ENCODE assay signal across 1 cellular context in the genomic region with DNA sequence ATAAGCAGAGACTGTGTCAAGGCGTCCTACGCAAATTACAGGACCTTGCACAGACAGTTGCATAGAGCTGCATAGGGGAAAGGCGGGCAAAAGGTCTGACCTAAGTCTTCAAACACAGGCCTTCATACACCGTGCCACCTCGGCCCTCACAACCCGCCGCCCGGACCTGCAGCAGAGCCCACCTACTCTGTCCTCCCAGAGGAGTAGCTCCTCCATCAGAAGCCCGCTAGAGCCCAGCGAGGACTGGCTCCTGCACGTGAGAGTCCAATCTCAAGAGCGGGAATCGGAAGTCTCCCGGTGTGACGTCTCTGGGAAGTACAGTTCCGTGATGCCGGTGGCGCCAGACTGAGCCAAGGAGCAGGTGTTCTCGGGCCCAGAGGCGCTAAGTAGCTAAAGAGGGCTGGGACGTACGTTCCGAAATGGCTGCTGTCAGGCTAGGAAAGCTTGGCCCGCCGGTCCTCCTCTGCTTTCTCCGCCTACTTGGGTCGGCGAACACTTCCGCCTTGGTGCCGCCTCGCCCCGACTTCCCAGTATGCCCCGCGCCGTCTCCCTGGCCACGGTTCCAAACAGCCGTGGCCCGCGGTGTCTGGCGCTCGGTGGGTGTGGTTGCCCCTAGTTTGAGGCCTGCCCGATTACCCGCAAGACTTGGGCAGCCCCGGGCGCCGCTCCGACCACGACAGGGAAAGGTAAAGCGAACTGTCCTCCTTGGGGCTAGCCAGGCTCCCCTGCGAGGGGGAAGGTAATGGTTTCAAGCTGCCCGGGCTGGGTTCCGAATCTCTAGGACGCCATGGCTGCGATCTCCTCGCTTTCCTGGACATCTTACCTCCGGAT.
TF ChIP-seq lines count a peak whose summit lies in the region.

Gene ASTE1, minus strand, starts transcription at position 505 of the 831 bp plus-strand sequence. CDS start 1,519 bp downstream, outside the sequence.
Gene NEK11, plus strand, starts transcription at position 557 of the 831 bp plus-strand sequence. CDS start 2,832 bp downstream, outside the sequence.

TF ChIP-seq in HepG2, 621 proteins besides CTCF, POLR2A, EP300 and RAD21 (continued from another document and continues in another):
- TF ChIP-seq ZNF276 (CRISPR knock-in tag; IDR thresholded peaks at IDR 0.05; ENCODE audit: low read depth) (peak; percentile 92; the same call in 1 of the 2 replicates), HNF4A (CRISPR knock-in tag; IDR thresholded peaks at IDR 0.05) (0 out of 2 replicates have a peak, but pooled peaks have one; percentile 3), CREB1 (IDR thresholded peaks at IDR 0.05) (no peak), CREB1 (CRISPR knock-in tag; IDR thresholded peaks at IDR 0.05) (peak; percentile 80), CSRNP1 (CRISPR knock-in tag; IDR thresholded peaks at IDR 0.05) (peak; percentile 82; the same call in 1 of the 2 replicates), ZNF121 (CRISPR knock-in tag; IDR thresholded peaks at IDR 0.05) (peak; percentile 76), ATF4 (CRISPR knock-in tag; IDR thresholded peaks at IDR 0.05) (no peak), FOXA3 (CRISPR knock-in tag; IDR thresholded peaks at IDR 0.05) (peak; percentile 45), KLF6 (CRISPR knock-in tag; IDR thresholded peaks at IDR 0.05) (peak; percentile 86), ZNF709 (CRISPR knock-in tag; IDR thresholded peaks at IDR 0.05) (0 out of 2 replicates have a peak, but pooled peaks have one; percentile 35), RFXAP (CRISPR knock-in tag; IDR thresholded peaks at IDR 0.05; ENCODE audit: borderline replicate concordance) (peak; percentile 65; the same call in 1 of the 2 replicates), ESRRA (CRISPR knock-in tag; IDR thresholded peaks at IDR 0.05; ENCODE audit: low read depth) (0 out of 2 replicates have a peak, but pooled peaks have one; percentile 57), POLR2G (IDR thresholded peaks at IDR 0.05; ENCODE audit: low read depth, low read length) (peak; percentile 84), KAT8 (CRISPR knock-in tag; IDR thresholded peaks at IDR 0.05) (peak; percentile 94), THAP8 (CRISPR knock-in tag; IDR thresholded peaks at IDR 0.05; ENCODE audit: borderline replicate concordance) (0 out of 2 replicates have a peak, but pooled peaks have one; percentile 18), KLF13 (CRISPR knock-in tag; IDR thresholded peaks at IDR 0.05) (peak; percentile 55; the same call in 1 of the 2 replicates), PAXIP1 (CRISPR knock-in tag; conservative IDR thresholded peaks at IDR 0.05) (0 out of 2 replicates have a peak, but pooled peaks have one; percentile 37), ZNF569 (CRISPR knock-in tag; IDR thresholded peaks at IDR 0.05; ENCODE audit: borderline replicate concordance) (no peak), ELF3 (CRISPR knock-in tag; IDR thresholded peaks at IDR 0.05) (peak; percentile 91), FOXO4 (CRISPR knock-in tag; conservative IDR thresholded peaks at IDR 0.05) (no peak), ZBTB40 (IDR thresholded peaks at IDR 0.05) (no peak), ZBTB40 (CRISPR knock-in tag; IDR thresholded peaks at IDR 0.05) (peak; percentile 65), FOXC1 (CRISPR knock-in tag; IDR thresholded peaks at IDR 0.05; ENCODE audit: borderline replicate concordance) (peak; percentile 58; the same call in 1 of the 2 replicates), FOXO1 (CRISPR knock-in tag; IDR thresholded peaks at IDR 0.05) (no peak)
- TF ChIP-seq, protein P1, sequence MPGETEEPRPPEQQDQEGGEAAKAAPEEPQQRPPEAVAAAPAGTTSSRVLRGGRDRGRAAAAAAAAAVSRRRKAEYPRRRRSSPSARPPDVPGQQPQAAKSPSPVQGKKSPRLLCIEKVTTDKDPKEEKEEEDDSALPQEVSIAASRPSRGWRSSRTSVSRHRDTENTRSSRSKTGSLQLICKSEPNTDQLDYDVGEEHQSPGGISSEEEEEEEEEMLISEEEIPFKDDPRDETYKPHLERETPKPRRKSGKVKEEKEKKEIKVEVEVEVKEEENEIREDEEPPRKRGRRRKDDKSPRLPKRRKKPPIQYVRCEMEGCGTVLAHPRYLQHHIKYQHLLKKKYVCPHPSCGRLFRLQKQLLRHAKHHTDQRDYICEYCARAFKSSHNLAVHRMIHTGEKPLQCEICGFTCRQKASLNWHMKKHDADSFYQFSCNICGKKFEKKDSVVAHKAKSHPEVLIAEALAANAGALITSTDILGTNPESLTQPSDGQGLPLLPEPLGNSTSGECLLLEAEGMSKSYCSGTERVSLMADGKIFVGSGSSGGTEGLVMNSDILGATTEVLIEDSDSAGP (CRISPR knock-in tag; IDR thresholded peaks at IDR 0.05; ENCODE audit: borderline replicate concordance), result peak; percentile 86
- TF ChIP-seq, protein P2, sequence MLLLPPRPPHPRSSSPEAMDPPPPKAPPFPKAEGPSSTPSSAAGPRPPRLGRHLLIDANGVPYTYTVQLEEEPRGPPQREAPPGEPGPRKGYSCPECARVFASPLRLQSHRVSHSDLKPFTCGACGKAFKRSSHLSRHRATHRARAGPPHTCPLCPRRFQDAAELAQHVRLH (CRISPR knock-in tag; IDR thresholded peaks at IDR 0.05; ENCODE audit: borderline replicate concordance, low read depth), result 0 out of 2 replicates have a peak, but pooled peaks have one; percentile 29
